Comparison of ENCODE assay signal across 12 cellular contexts in genomic region chr9:124462739-124463138, GRCh38. TPM values are rescaled to one million over a fixed set of nuclear protein-coding genes. Genes with fewer than 3 reads are reported as not detected.
"Had no signal": no experiment of that assay in that cellular context is flagged by ENCODE, and none has a peak within 500 bp of the region (broad histone marks: within the 10 kb centered on the region; RNA-seq: fewer than 3 reads in every experiment).

No MANE protein-coding gene starts in this region.

- H3K9ac ChIP-seq: GM23248 had no signal

- DNase-seq: GM23248, GOT3, H7, H9, HCEC 1CT, HFFc6 had no signal

- H3K4me3 ChIP-seq: GM23248, GM23338, HAP-1 had no signal

- H2AFZ ChIP-seq: GM23248, GM23338 had no signal

- H3K36me3 ChIP-seq: HAP-1 had no signal

- H3K4me1 ChIP-seq: HAP-1 had no signal

- H3K4me2 ChIP-seq: GM23338 had no signal

- H3K27ac ChIP-seq: GM23248 had no signal

- ATAC-seq: GM23338, HCT116 had no signal

- FAIRE-seq: H1, H54 had no signal

RNA-seq across cellular contexts. Expression of gene ADGRD2, which starts 12.5 kb away (rescaled TPM):
- total RNA-seq: GM23248, H4, H7, HFFc6 had no signal
- polyA plus RNA-seq: GM23248 had no signal

RNA-seq across cellular contexts. Expression of gene NR5A1, which starts 44.5 kb away (rescaled TPM):
- total RNA-seq: GM23248, H4, HFFc6 had no signal
- polyA plus RNA-seq: GM23248, GM23338 had no signal
